23 cellular contexts compared by ENCODE assay signal in the genomic region with DNA sequence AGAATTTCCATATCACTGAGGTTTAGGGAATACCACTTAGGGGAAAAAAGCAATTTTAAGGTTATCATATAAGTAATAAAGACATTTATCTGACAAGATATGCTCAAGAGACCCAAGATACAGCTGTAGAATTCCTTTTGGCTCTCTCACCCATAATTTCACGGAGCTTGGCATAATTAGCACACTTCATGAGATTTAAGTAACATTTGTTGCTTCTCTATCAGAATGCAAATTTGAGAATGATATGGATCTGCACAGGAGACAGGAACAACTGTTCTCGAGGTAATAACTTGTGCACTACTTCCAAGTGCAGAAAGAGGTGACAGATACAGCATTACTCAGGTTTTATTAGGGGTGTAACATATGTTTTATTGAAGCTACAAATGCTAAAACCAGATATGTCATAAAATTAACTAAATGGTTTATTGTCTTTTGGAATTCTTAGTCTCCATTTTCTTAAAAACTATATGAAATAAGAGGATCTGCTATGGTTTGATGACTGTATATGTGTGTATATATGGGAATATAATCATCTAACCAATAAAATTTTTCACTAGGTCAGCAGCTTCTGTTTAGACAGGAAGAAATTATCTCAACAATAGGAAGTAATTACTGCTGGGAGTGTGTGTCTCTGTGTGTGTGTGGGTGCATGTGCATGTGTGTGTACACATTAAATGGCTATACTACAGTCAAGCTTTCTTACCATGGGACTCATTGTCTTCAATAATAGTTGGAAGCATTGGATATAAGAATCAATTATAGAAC.
"Had no signal": no experiment of that assay in that cellular context is flagged by ENCODE, and none has a peak within 500 bp of the region (broad histone marks: within the 10 kb centered on the region; RNA-seq: fewer than 3 reads in every experiment).

No MANE protein-coding gene starts in this region.

- H3K27me3 ChIP-seq: heart left ventricle, neural progenitor cell, ovary, right atrium auricular region, sigmoid colon, stomach had no signal

- H3K4me1 ChIP-seq: heart left ventricle, neural progenitor cell, right atrium auricular region, sigmoid colon, stomach had no signal

- ATAC-seq: heart left ventricle; left colon; left ventricle myocardium superior; natural killer cell treated with Interleukin-12 subunit alpha and Interleukin-12 subunit beta and Interleukin-15 and Interleukin-18, amount 100 ng/mL, for 72 hours had no signal

- H3K9me3 ChIP-seq: heart left ventricle, ovary, right atrium auricular region, sigmoid colon, stomach, thoracic aorta had no signal

- H3K4me3 ChIP-seq: dorsolateral prefrontal cortex, heart left ventricle, lung, neural progenitor cell, ovary, right atrium auricular region, sigmoid colon, skin epidermis, stomach, thoracic aorta had no signal

- H3K9ac ChIP-seq: neural progenitor cell had no signal

- H3K27ac ChIP-seq: dorsolateral prefrontal cortex, heart left ventricle, neural progenitor cell, ovary, right atrium auricular region, sigmoid colon, skin epidermis, stomach, thoracic aorta had no signal

- H3K36me3 ChIP-seq: heart left ventricle, neural progenitor cell, ovary, right atrium auricular region, sigmoid colon, stomach, thoracic aorta had no signal

- DNase-seq: dorsolateral prefrontal cortex; effector CD8-positive, alpha-beta T cell; foreskin melanocyte; heart left ventricle; hippocampal formation; left colon; left ventricle myocardium superior; mesenchymal stem cell; midbrain; nucleus accumbens; ovary; sigmoid colon; stimulated activated CD4-positive, alpha-beta T cell treated with anti-CD3 and anti-CD28 coated beads, Interleukin-12 subunit alpha, Interleukin-12 subunit beta, amount 100 ng/mL, for 4 hours; stimulated activated naive CD4-positive, alpha-beta T cell; stomach; substantia nigra; trophoblast cell had no signal
